ENCODE assay signal across 1 cellular context in genomic region chr17:83081561-83082201, GRCh38.
TF ChIP-seq lines count a peak whose summit lies in the region.

No MANE protein-coding gene starts in this region.

TF ChIP-seq in GM12878, 131 proteins besides CTCF, POLR2A, EP300 and RAD21 (continued from another document):
- TF ChIP-seq HSF1 (IDR thresholded peaks at IDR 0.05; ENCODE audit: low read depth, low read length) (no peak), FOXK2 (IDR thresholded peaks at IDR 0.05) (no peak), SIN3A (IDR thresholded peaks at IDR 0.05; ENCODE audit: low read depth, low read length) (no peak), CBX5 (IDR thresholded peaks at IDR 0.05; ENCODE audit: low read depth) (no peak), JUND (IDR thresholded peaks at IDR 0.05; ENCODE audit: low read depth, low read length) (no peak), MEF2B (IDR thresholded peaks at IDR 0.05; ENCODE audit: partially characterized antibody, poor library complexity, severe bottlenecking) (peak; percentile 20), ZNF592 (IDR thresholded peaks at IDR 0.05) (no peak), ZSCAN29 (IDR thresholded peaks at IDR 0.05) (no peak), RBBP5 (conservative IDR thresholded peaks at IDR 0.05) (no peak), WRNIP1 (IDR thresholded peaks at IDR 0.05; ENCODE audit: borderline replicate concordance, low read depth, low read length) (no peak), TCF7 (IDR thresholded peaks at IDR 0.05; ENCODE audit: borderline replicate concordance) (no peak), EED (IDR thresholded peaks at IDR 0.05; ENCODE audit: low read depth) (no peak), CBFB (IDR thresholded peaks at IDR 0.05; ENCODE audit: low read depth) (no peak), MXI1 (IDR thresholded peaks at IDR 0.05; ENCODE audit: low read depth, low read length) (no peak), ETV6 (conservative IDR thresholded peaks at IDR 0.05 in 1 of 2, IDR thresholded peaks at IDR 0.05 in 1 of 2; ENCODE audit: borderline replicate concordance in 1 of 2, low read depth in 1 of 2) (0 out of 4 replicates have a peak, but pooled peaks of 1 of the 2 experiments have one; percentile 27), SREBF2 (IDR thresholded peaks at IDR 0.05; ENCODE audit: low read length) (no peak), HDAC2 (IDR thresholded peaks at IDR 0.05) (no peak), CREM (IDR thresholded peaks at IDR 0.05; ENCODE audit: low read depth) (peak; percentile 27; the same call in 1 of the 2 replicates), E2F4 (IDR thresholded peaks at IDR 0.05; ENCODE audit: low read depth, low read length) (no peak), E4F1 (IDR thresholded peaks at IDR 0.05; ENCODE audit: borderline replicate concordance, partially characterized antibody) (no peak), CBX3 (IDR thresholded peaks at IDR 0.05; ENCODE audit: borderline replicate concordance, low read depth) (no peak), GABPA (IDR thresholded peaks at IDR 0.05; ENCODE audit: low read depth) (no peak), RUNX3 (IDR thresholded peaks at IDR 0.05; ENCODE audit: low read length) (peak; percentile 42; the same call in 1 of the 2 replicates), ESRRA (IDR thresholded peaks at IDR 0.05; ENCODE audit: low read length) (no peak), MAX (IDR thresholded peaks at IDR 0.05; ENCODE audit: low read depth, low read length) (no peak), CHD1 (IDR thresholded peaks at IDR 0.05; ENCODE audit: low read depth, low read length) (no peak), PBX3 (IDR thresholded peaks at IDR 0.05; ENCODE audit: insufficient replicate concordance, low read depth, low read length) (no peak), ZBTB11 (CRISPR knock-in tag; IDR thresholded peaks at IDR 0.05) (no peak), ATF7 (IDR thresholded peaks at IDR 0.05; ENCODE audit: low read depth) (no peak), RFX5 (IDR thresholded peaks at IDR 0.05; ENCODE audit: low read depth, low read length) (no peak), MLLT1 (IDR thresholded peaks at IDR 0.05) (0 out of 2 replicates have a peak, but pooled peaks have one; percentile 21)
TF ChIP-seq in GM12878: peak in this region for 5.
